Comparison of ENCODE assay signal across 1 cellular context in the genomic region with DNA sequence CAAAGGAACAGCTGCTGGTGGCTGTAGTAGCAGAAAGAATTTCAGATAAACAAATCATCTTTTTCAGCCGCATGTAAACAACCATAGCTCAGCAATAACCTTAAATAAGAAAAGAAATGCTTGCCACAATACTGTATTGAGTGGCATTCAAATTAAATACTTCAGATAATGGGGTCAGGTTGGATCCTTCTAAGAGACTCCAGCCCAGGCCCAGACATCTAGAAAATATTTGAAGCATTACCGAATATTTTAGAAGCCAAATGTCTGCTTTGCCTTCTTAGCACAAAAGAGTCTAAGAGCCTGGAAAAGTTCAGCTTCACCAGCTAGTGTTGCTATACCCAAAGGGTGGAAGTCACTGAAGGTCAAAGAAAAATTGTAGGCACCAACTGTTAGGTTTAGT.
TF ChIP-seq lines count a peak whose summit lies in the region.

No MANE protein-coding gene starts in this region.

TF ChIP-seq in GM23338, 12 proteins besides CTCF, POLR2A, EP300 and RAD21 (continued from another document):
- TF ChIP-seq ETS1 (IDR thresholded peaks at IDR 0.05) (no peak), STAT1 (IDR thresholded peaks at IDR 0.05; ENCODE audit: unreplicated experiment) (no peak), JUNB (IDR thresholded peaks at IDR 0.05; ENCODE audit: unreplicated experiment) (no peak), EZH2 (IDR thresholded peaks at IDR 0.05; ENCODE audit: low read depth, unreplicated experiment) (no peak), ZNF114 (CRISPR knock-in tag; IDR thresholded peaks at IDR 0.05) (no peak)
- TF ChIP-seq, protein P1, sequence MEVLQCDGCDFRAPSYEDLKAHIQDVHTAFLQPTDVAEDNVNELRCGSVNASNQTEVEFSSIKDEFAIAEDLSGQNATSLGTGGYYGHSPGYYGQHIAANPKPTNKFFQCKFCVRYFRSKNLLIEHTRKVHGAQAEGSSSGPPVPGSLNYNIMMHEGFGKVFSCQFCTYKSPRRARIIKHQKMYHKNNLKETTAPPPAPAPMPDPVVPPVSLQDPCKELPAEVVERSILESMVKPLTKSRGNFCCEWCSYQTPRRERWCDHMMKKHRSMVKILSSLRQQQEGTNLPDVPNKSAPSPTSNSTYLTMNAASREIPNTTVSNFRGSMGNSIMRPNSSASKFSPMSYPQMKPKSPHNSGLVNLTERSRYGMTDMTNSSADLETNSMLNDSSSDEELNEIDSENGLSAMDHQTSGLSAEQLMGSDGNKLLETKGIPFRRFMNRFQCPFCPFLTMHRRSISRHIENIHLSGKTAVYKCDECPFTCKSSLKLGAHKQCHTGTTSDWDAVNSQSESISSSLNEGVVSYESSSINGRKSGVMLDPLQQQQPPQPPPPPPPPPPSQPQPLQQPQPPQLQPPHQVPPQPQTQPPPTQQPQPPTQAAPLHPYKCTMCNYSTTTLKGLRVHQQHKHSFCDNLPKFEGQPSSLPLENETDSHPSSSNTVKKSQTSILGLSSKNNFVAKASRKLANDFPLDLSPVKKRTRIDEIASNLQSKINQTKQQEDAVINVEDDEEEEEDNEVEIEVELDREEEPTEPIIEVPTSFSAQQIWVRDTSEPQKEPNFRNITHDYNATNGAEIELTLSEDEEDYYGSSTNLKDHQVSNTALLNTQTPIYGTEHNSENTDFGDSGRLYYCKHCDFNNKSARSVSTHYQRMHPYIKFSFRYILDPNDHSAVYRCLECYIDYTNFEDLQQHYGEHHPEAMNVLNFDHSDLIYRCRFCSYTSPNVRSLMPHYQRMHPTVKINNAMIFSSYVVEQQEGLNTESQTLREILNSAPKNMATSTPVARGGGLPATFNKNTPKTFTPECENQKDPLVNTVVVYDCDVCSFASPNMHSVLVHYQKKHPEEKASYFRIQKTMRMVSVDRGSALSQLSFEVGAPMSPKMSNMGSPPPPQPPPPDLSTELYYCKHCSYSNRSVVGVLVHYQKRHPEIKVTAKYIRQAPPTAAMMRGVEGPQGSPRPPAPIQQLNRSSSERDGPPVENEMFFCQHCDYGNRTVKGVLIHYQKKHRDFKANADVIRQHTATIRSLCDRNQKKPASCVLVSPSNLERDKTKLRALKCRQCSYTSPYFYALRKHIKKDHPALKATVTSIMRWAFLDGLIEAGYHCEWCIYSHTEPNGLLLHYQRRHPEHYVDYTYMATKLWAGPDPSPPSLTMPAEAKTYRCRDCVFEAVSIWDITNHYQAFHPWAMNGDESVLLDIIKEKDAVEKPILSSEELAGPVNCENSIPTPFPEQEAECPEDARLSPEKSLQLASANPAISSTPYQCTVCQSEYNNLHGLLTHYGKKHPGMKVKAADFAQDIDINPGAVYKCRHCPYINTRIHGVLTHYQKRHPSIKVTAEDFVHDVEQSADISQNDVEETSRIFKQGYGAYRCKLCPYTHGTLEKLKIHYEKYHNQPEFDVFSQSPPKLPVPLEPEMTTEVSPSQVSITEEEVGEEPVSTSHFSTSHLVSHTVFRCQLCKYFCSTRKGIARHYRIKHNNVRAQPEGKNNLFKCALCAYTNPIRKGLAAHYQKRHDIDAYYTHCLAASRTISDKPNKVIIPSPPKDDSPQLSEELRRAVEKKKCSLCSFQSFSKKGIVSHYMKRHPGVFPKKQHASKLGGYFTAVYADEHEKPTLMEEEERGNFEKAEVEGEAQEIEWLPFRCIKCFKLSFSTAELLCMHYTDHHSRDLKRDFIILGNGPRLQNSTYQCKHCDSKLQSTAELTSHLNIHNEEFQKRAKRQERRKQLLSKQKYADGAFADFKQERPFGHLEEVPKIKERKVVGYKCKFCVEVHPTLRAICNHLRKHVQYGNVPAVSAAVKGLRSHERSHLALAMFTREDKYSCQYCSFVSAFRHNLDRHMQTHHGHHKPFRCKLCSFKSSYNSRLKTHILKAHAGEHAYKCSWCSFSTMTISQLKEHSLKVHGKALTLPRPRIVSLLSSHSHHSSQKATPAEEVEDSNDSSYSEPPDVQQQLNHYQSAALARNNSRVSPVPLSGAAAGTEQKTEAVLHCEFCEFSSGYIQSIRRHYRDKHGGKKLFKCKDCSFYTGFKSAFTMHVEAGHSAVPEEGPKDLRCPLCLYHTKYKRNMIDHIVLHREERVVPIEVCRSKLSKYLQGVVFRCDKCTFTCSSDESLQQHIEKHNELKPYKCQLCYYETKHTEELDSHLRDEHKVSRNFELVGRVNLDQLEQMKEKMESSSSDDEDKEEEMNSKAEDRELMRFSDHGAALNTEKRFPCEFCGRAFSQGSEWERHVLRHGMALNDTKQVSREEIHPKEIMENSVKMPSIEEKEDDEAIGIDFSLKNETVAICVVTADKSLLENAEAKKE (CRISPR knock-in tag; IDR thresholded peaks at IDR 0.05), result no peak
